In genomic region chr6:99434702-99435530, GRCh38 we compare ENCODE assay signal across 1 cellular context.
A peak's percentile ranks its signal among the peaks of the same experiment; 100 is the strongest.
TF ChIP-seq lines count a peak whose summit lies in the region.

No MANE protein-coding gene starts in this region.

TF ChIP-seq in HepG2, 621 proteins besides CTCF, POLR2A, EP300 and RAD21:
- TF ChIP-seq, protein P1, sequence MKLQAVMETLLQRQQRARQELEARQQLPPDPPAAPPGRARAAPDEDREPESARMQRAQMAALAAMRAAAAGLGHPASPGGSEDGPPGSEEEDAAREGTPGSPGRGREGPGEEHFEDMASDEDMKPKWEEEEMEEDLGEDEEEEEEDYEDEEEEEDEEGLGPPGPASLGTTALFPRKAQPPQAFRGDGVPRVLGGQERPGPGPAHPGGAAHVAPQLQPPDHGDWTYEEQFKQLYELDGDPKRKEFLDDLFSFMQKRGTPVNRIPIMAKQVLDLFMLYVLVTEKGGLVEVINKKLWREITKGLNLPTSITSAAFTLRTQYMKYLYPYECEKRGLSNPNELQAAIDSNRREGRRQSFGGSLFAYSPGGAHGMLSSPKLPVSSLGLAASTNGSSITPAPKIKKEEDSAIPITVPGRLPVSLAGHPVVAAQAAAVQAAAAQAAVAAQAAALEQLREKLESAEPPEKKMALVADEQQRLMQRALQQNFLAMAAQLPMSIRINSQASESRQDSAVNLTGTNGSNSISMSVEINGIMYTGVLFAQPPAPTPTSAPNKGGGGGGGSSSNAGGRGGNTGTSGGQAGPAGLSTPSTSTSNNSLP (IDR thresholded peaks at IDR 0.05; ENCODE audit: low read depth, low read length), result 0 out of 2 replicates have a peak, but pooled peaks have one; percentile 40
- TF ChIP-seq SMAD9 (CRISPR knock-in tag; IDR thresholded peaks at IDR 0.05), result no peak
